ENCODE assay signal across 34 cellular contexts in genomic region chr1:86769065-86769464, GRCh38.
"Had no signal": no experiment of that assay in that cellular context is flagged by ENCODE, and none has a peak within 500 bp of the region (broad histone marks: within the 10 kb centered on the region; RNA-seq: fewer than 3 reads in every experiment).

No MANE protein-coding gene starts in this region.

- H3K27me3 ChIP-seq: MG63 had no signal

- H3K9me3 ChIP-seq: MG63 had no signal

- DNase-seq: Karpas-422, Kasumi-1, MG63, MM.1S, MV-4-11, NCI-H1048, NCI-H1092, NCI-H1092 treated with DMSO at 0.1 percent for 48 hours, NCI-H1105, NCI-H1105 treated with DMSO at 0.1 percent for 48 hours, NCI-H1417, NCI-H1417 treated with DMSO at 0.1 percent for 48 hours, NCI-H1436, NCI-H1436 treated with DMSO at 0.1 percent for 48 hours, NCI-H146, NCI-H1694, NCI-H1694 treated with DMSO at 0.1 percent for 48 hours, NCI-H187, NCI-H187 treated with DMSO at 0.1 percent for 48 hours, NCI-H1930, NCI-H2029, NCI-H2029 treated with DMSO at 0.1 percent for 48 hours, NCI-H2081, NCI-H2081 treated with DMSO at 0.1 percent for 48 hours, NCI-H2107, NCI-H2171, NCI-H2171 treated with DMSO at 0.1 percent for 48 hours, NCI-H2227 treated with DMSO at 0.1 percent for 48 hours, NCI-H226, NCI-H345, NCI-H446, NCI-H446 treated with DMSO at 0.1 percent for 48 hours, NCI-H510A, NCI-H510A treated with DMSO at 0.1 percent for 48 hours had no signal

- H3K36me3 ChIP-seq: MG63 had no signal

- H3K4me3 ChIP-seq: MG63 had no signal
